In genomic region chr6:3748208-3748701, GRCh38 we compare ENCODE assay signal across 8 cellular contexts. TPM values are rescaled to one million over a fixed set of nuclear protein-coding genes. Genes with fewer than 3 reads are reported as not detected.
A peak's percentile ranks its signal among the peaks of the same experiment; 100 is the strongest.
DNase-seq lines count a peak whose midpoint lies in the region; ATAC-seq and TF ChIP-seq lines count a peak whose summit lies in the region.

No MANE protein-coding gene starts in this region.

- H3K27me3 Mint-ChIP-seq in activated naive CD4-positive, alpha-beta T cell treated with anti-CD3 and anti-CD28 coated beads for 36 hours (ENCODE audit: low read depth), result peaks cover 24% of the 10 kb centered on the region

- peak; percentile 26 for ATAC-seq in GM18867 (IDR thresholded peaks at IDR 0.05; ENCODE audit: unreplicated experiment)

- H3K27ac Mint-ChIP-seq in activated naive CD4-positive, alpha-beta T cell treated with anti-CD3 and anti-CD28 coated beads for 36 hours, result no peak overlapping the region

- H3K9me3 Mint-ChIP-seq in activated naive CD4-positive, alpha-beta T cell treated with anti-CD3 and anti-CD28 coated beads for 36 hours, result no peaks in the 10 kb centered on the region

- no peak overlapping the region for H3K4me3 ChIP-seq in prostate gland

- peak overlapping the region in 1 of 2 donors; percentile 97 for H3K27ac ChIP-seq in prostate gland

- no peaks in the 10 kb centered on the region for H3K36me3 Mint-ChIP-seq in activated naive CD4-positive, alpha-beta T cell treated with anti-CD3 and anti-CD28 coated beads for 36 hours (ENCODE audit: low read depth)

- H3K9me3 ChIP-seq in prostate gland, result no peaks in the 10 kb centered on the region

- H3K4me1 Mint-ChIP-seq in activated naive CD4-positive, alpha-beta T cell treated with anti-CD3 and anti-CD28 coated beads for 36 hours (ENCODE audit: low read depth), result peaks cover under 1% of the 10 kb centered on the region

- CTCF ChIA-PET in activated naive CD4-positive, alpha-beta T cell treated with anti-CD3 and anti-CD28 coated beads for 36 hours (lab: Charles Lee), result interaction anchor here (0.6 to 3.0 kb wide), 12 partner anchors 8 to 461 kb away, joined by 3 to 18 read pairs (median 4); partner anchors contain the start of gene FAM50B

- 71% methylated on average over 10 of the region's 10 CpGs for WGBS in prostate gland

- intact Hi-C loops in activated naive CD4-positive, alpha-beta T cell treated with anti-CD3 and anti-CD28 coated beads for 36 hours (cut with micrococcal nuclease), result loop anchor here (1.0 kb wide), 2 partner anchors 185 to 230 kb away; no protein-coding TSS in a partner anchor
- intact Hi-C loops in head of caudate nucleus (cut with DNase I), result loop anchor here (10.0 kb wide), 1 partner anchor 407 kb away; no protein-coding TSS in a partner anchor
- intact Hi-C loops in prostate gland (cut with DNase I), result loop anchor here (5.0 to 10.0 kb wide), 2 partner anchors 244 to 387 kb away; partner anchors contain the start of gene ECI2

- H3K36me3 ChIP-seq in prostate gland, result no peaks in the 10 kb centered on the region

- peak; percentile 70 for DNase-seq in AG09319 (ENCODE audit: extremely low read depth, low read depth)
- peak; percentile 9 for DNase-seq in NCI-H526 treated with DMSO at 0.1 percent for 48 hours (lab: John Stamatoyannopoulos, UW)
- DNase-seq in activated naive CD4-positive, alpha-beta T cell treated with anti-CD3 and anti-CD28 coated beads for 36 hours, result peak; percentile 68
- DNase-seq in head of caudate nucleus, result peak in 38 of 42 donors; percentile 29 to 85 (median 64)
- no peak for DNase-seq in prostate gland (ENCODE audit: low spot score)
- DNase-seq in NCI-H1048 (lab: John Stamatoyannopoulos, UW), result no peak
- DNase-seq in NCI-H2107 (lab: John Stamatoyannopoulos, UW), result no peak

- no peak for TF ChIP-seq POLR2A in prostate gland (IDR thresholded peaks at IDR 0.05)

- peaks cover 14% of the 10 kb centered on the region for H3K4me1 ChIP-seq in prostate gland (replicated peaks)

- no peak overlapping the region for H3K4me3 Mint-ChIP-seq in activated naive CD4-positive, alpha-beta T cell treated with anti-CD3 and anti-CD28 coated beads for 36 hours

- TF ChIP-seq CTCF in AG09319 (IDR thresholded peaks at IDR 0.05; ENCODE audit: low read depth, low read length), result peak; percentile 77
- TF ChIP-seq CTCF in prostate gland (IDR thresholded peaks at IDR 0.05), result peak in 3 of 4 experiments; percentile 30 to 47 (median 47)

- H3K27me3 ChIP-seq in prostate gland (replicated peaks; ENCODE audit: insufficient read depth), result no peaks in the 10 kb centered on the region

RNA-seq across cellular contexts. Expression of gene PXDC1, which starts 3.3 kb away (rescaled TPM):
- under 1 TPM; 0.17 to 0.36 TPM for total RNA-seq in activated naive CD4-positive, alpha-beta T cell treated with anti-CD3 and anti-CD28 coated beads for 36 hours
- 10 to 100 TPM; 40.5 to 59.5 TPM for total RNA-seq in prostate gland

Comparison
In these comparisons a context has a peak if more than half of its experiments do, and no peak if none do; other contexts are left out.
1. DNase-seq: peak in AG09319 (single experiment), NCI-H526 treated with DMSO at 0.1 percent for 48 hours (single experiment), activated naive CD4-positive, alpha-beta T cell treated with anti-CD3 and anti-CD28 coated beads for 36 hours (single experiment) and head of caudate nucleus (38 of 42); none in prostate gland (single experiment), NCI-H1048 (single experiment) and NCI-H2107 (single experiment).
2. RNA of gene PXDC1, which starts 3.3 kb away (total RNA-seq): 40.5 to 59.5 TPM in prostate gland; 0.17 to 0.36 TPM in activated naive CD4-positive, alpha-beta T cell treated with anti-CD3 and anti-CD28 coated beads for 36 hours; every median in the first group is over 10 times any median in the second.